ENCODE assay signal across 7 cellular contexts in genomic region chr3:160566499-160566898, GRCh38. TPM values are rescaled to one million over a fixed set of nuclear protein-coding genes. Genes with fewer than 3 reads are reported as not detected.
DNase-seq lines count a peak whose midpoint lies in the region; ATAC-seq and TF ChIP-seq lines count a peak whose summit lies in the region.

No MANE protein-coding gene starts in this region.

- H3K9ac ChIP-seq in HCT116 (ENCODE audit: low read length) = peak overlapping the region; percentile 83

- DNase-seq in HCT116 (ENCODE audit: low read depth, low spot score) (no peak), right cardiac atrium (no peak), spleen (no peak), DMS79 treated with DMSO at 0.1 percent for 48 hours (lab: John Stamatoyannopoulos, UW) (no peak), NCI-H2196 (lab: John Stamatoyannopoulos, UW; ENCODE audit: unreplicated experiment) (no peak), NCI-H774 (lab: John Stamatoyannopoulos, UW) (no peak)

- H3K27me3 ChIP-seq in HCT116 (ENCODE audit: insufficient read depth, low read length) = no peaks in the 10 kb centered on the region
- no peaks in the 10 kb centered on the region for H3K27me3 ChIP-seq in right cardiac atrium (ENCODE audit: control insufficient read depth, insufficient read depth)
- no peaks in the 10 kb centered on the region for H3K27me3 ChIP-seq in spleen (replicated peaks in 1 of 7)

- peak overlapping the region; percentile 95 for H3K4me2 ChIP-seq in HCT116 (ENCODE audit: low read length)

- H3K9me2 ChIP-seq in HCT116 (ENCODE audit: insufficient read depth) = no peaks in the 10 kb centered on the region

- H3K9me3 ChIP-seq in HCT116 (ENCODE audit: control insufficient read depth in 1 of 2, insufficient read depth in 1 of 2, low read depth in 1 of 2, low read length in 2 of 2) = no peaks in the 10 kb centered on the region
- no peaks in the 10 kb centered on the region for H3K9me3 ChIP-seq in right cardiac atrium (ENCODE audit: control insufficient read depth, low read length)
- peaks cover 0 to 12% (median 0%) of the 10 kb centered on the region in 8 donors for H3K9me3 ChIP-seq in spleen

- POLR2A ChIA-PET in HCT116 (lab: Charles Lee) = no interaction called here

- CTCF ChIA-PET in HCT116 (lab: Charles Lee) = no interaction called here

- H3K4me3 ChIP-seq in HCT116 (replicated peaks in 1 of 2; ENCODE audit: low read depth in 1 of 2, low read length in 2 of 2) (peak overlapping the region; percentile 71 to 79), WI38 (ENCODE audit: low read depth, low read length) (peak overlapping the region; percentile 88), right cardiac atrium (ENCODE audit: low read length) (peak overlapping the region; percentile 51), spleen (peak overlapping the region; percentile 65 to 92 (median 74))

- RAD21 ChIA-PET in HCT116 (lab: Charles Lee; ENCODE audit: low non-redundant PET in 1 of 2, low total read pairs in 2 of 2, uncharacterized antibody in 2 of 2, unreplicated experiment in 2 of 2) = no interaction called here

- H3K36me3 ChIP-seq in HCT116 (ENCODE audit: control insufficient read depth in 1 of 2, insufficient read depth in 2 of 2, low read length in 2 of 2) = no peaks in the 10 kb centered on the region
- peaks cover 0 to 17% (median 2%) of the 10 kb centered on the region in 6 donors for H3K36me3 ChIP-seq in spleen

- no peak overlapping the region for H2AFZ ChIP-seq in HCT116 (ENCODE audit: low read depth, low read length, poor library complexity, severe bottlenecking)

- TF ChIP-seq CTCF in HCT116 (IDR thresholded peaks at IDR 0.05 in 2 of 3, conservative IDR thresholded peaks at IDR 0.05 in 1 of 3; ENCODE audit: borderline replicate concordance in 1 of 3, insufficient read depth in 1 of 3, low read depth in 2 of 3, low read length in 2 of 3) (no peak), WI38 (IDR thresholded peaks at IDR 0.05; ENCODE audit: low read depth, low read length) (no peak), spleen (IDR thresholded peaks at IDR 0.05 in 8 of 11, conservative IDR thresholded peaks at IDR 0.05 in 3 of 11) (no peak)

- TF ChIP-seq RAD21 in HCT116 (IDR thresholded peaks at IDR 0.05; ENCODE audit: low read depth) = no peak

- BruUV-seq in HCT116 (replicated peaks; lab: Mats Ljungman, UMichigan) = TSS peak; percentile 83

- peaks cover 6 to 23% of the 10 kb centered on the region in 2 experiments; a peak in 3 of 4 replicates for H3K4me1 ChIP-seq in HCT116 (ENCODE audit: control insufficient read depth in 1 of 2, insufficient read depth in 2 of 2, low read length in 2 of 2)
- H3K4me1 ChIP-seq in right cardiac atrium (ENCODE audit: control insufficient read depth, insufficient read depth, low read length) = no peaks in the 10 kb centered on the region
- H3K4me1 ChIP-seq in spleen = peaks cover 13 to 61% (median 43%) of the 10 kb centered on the region in 6 donors

- H4K20me1 ChIP-seq in HCT116 (ENCODE audit: insufficient read depth) = peaks cover 9% of the 10 kb centered on the region; the same call in 1 of the 2 replicates

- peaks cover 43% of the 10 kb centered on the region for H3K79me2 ChIP-seq in HCT116 (ENCODE audit: insufficient read depth, low read length)

- TF ChIP-seq POLR2A in HCT116 (IDR thresholded peaks at IDR 0.05; ENCODE audit: borderline replicate concordance, extremely low read depth, insufficient read depth, insufficient read length) (no peak), spleen (IDR thresholded peaks at IDR 0.05) (no peak)

- H3K27ac ChIP-seq in HCT116 (ENCODE audit: low read depth, low read length) (peak overlapping the region; percentile 95; the same call in 1 of the 2 replicates), right cardiac atrium (ENCODE audit: low read length) (peak overlapping the region; percentile 42), spleen (peak overlapping the region; percentile 5 to 99 (median 99))

- WGBS in right cardiac atrium = 7% methylated on average over 10 of the region's 10 CpGs
- 22 to 44% (median 37%) methylated on average over 10 of the region's 10 CpGs for WGBS in spleen, 5 donors

- ATAC-seq in HCT116 = no peak
- ATAC-seq in right cardiac atrium = no peak

- intact Hi-C loops in HCT116 (cut with micrococcal nuclease) (loop anchor here (5.0 kb wide), 1 partner anchor 101 kb away; no protein-coding TSS in a partner anchor), right cardiac atrium (cut with DNase I) (no loop called here), spleen (cut with DNase I; ENCODE audit: low total_unique reads) (loop anchor here (10.0 kb wide), 1 partner anchor 188 kb away; the partner anchor contains the start of gene PPM1L)

TF ChIP-seq in HCT116, 20 proteins besides CTCF, POLR2A, EP300 and RAD21:
- TF ChIP-seq, protein P1, sequence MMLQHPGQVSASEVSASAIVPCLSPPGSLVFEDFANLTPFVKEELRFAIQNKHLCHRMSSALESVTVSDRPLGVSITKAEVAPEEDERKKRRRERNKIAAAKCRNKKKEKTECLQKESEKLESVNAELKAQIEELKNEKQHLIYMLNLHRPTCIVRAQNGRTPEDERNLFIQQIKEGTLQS (IDR thresholded peaks at IDR 0.05) = no peak
- TF ChIP-seq CBX3 (IDR thresholded peaks at IDR 0.05; ENCODE audit: low read depth) (no peak), ZFX (IDR thresholded peaks at IDR 0.05) (no peak), SP1 (IDR thresholded peaks at IDR 0.05; ENCODE audit: low read depth) (no peak), CEBPB (IDR thresholded peaks at IDR 0.05; ENCODE audit: low read depth) (no peak), ZBTB33 (IDR thresholded peaks at IDR 0.05; ENCODE audit: extremely low read depth, insufficient replicate concordance, low read length) (no peak), POLR2AphosphoS5 (IDR thresholded peaks at IDR 0.05; ENCODE audit: low read depth, low read length) (no peak), ELF1 (IDR thresholded peaks at IDR 0.05; ENCODE audit: borderline replicate concordance, low read depth) (no peak), ZNF274 (IDR thresholded peaks at IDR 0.05; ENCODE audit: low read depth, low read length) (no peak), EZH2phosphoT487 (IDR thresholded peaks at IDR 0.05; ENCODE audit: borderline replicate concordance) (no peak), SIN3A (IDR thresholded peaks at IDR 0.05; ENCODE audit: low read depth) (no peak), TCF7L2 (IDR thresholded peaks at IDR 0.05; ENCODE audit: borderline replicate concordance, extremely low read depth, insufficient read depth, insufficient read length) (no peak), JUND (IDR thresholded peaks at IDR 0.05) (no peak), EGR1 (IDR thresholded peaks at IDR 0.05; ENCODE audit: low read depth) (no peak), SRF (IDR thresholded peaks at IDR 0.05; ENCODE audit: low read depth) (no peak), YY1 (IDR thresholded peaks at IDR 0.05; ENCODE audit: extremely low read depth, insufficient replicate concordance, low read depth, low read length) (no peak), FOSL1 (IDR thresholded peaks at IDR 0.05; ENCODE audit: low read depth) (no peak)
- TF ChIP-seq, protein P2, sequence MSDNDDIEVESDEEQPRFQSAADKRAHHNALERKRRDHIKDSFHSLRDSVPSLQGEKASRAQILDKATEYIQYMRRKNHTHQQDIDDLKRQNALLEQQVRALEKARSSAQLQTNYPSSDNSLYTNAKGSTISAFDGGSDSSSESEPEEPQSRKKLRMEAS (IDR thresholded peaks at IDR 0.05) = no peak
- TF ChIP-seq, protein P3, sequence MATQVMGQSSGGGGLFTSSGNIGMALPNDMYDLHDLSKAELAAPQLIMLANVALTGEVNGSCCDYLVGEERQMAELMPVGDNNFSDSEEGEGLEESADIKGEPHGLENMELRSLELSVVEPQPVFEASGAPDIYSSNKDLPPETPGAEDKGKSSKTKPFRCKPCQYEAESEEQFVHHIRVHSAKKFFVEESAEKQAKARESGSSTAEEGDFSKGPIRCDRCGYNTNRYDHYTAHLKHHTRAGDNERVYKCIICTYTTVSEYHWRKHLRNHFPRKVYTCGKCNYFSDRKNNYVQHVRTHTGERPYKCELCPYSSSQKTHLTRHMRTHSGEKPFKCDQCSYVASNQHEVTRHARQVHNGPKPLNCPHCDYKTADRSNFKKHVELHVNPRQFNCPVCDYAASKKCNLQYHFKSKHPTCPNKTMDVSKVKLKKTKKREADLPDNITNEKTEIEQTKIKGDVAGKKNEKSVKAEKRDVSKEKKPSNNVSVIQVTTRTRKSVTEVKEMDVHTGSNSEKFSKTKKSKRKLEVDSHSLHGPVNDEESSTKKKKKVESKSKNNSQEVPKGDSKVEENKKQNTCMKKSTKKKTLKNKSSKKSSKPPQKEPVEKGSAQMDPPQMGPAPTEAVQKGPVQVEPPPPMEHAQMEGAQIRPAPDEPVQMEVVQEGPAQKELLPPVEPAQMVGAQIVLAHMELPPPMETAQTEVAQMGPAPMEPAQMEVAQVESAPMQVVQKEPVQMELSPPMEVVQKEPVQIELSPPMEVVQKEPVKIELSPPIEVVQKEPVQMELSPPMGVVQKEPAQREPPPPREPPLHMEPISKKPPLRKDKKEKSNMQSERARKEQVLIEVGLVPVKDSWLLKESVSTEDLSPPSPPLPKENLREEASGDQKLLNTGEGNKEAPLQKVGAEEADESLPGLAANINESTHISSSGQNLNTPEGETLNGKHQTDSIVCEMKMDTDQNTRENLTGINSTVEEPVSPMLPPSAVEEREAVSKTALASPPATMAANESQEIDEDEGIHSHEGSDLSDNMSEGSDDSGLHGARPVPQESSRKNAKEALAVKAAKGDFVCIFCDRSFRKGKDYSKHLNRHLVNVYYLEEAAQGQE (IDR thresholded peaks at IDR 0.05; ENCODE audit: low read depth) = no peak
TF ChIP-seq in HCT116: peak in this region for 0.

RNA-seq across cellular contexts. Expression of gene KPNA4, which starts 1.1 kb away (rescaled TPM):
- total RNA-seq in HCT116 (2021; ENCODE audit: unreplicated experiment) = 43.1 TPM
- polyA plus RNA-seq in HCT116 (2012) = 8.0 and 10.1 TPM in 2 replicates
- total RNA-seq in right cardiac atrium = 100 to 1,000 TPM in 3 of 4 donors, 10 to 100 TPM in 1; 96.4 to 132 (median 107) TPM
- polyA plus RNA-seq in right cardiac atrium = 27.9 TPM
- 10 to 100 TPM; 34.4 to 50.6 (median 43.9) TPM for total RNA-seq in spleen
- polyA plus RNA-seq in spleen = 10 to 100 TPM in 2 of 3 donors, 1 to 10 TPM in 1; 8.3 to 12.6 (median 10.1) TPM

Comparison
In these comparisons a context has a peak if more than half of its experiments do, and no peak if none do; other contexts are left out.
1. H3K27ac ChIP-seq: peak in every context shown above with its lines; median percentile 99 in spleen; 95 in HCT116; 42 in right cardiac atrium.
2. intact Hi-C loops: an anchor here in HCT116 (5.0 kb wide) and spleen (10.0 kb wide); none called in right cardiac atrium.